1 cellular context compared by ENCODE assay signal in the genomic region with DNA sequence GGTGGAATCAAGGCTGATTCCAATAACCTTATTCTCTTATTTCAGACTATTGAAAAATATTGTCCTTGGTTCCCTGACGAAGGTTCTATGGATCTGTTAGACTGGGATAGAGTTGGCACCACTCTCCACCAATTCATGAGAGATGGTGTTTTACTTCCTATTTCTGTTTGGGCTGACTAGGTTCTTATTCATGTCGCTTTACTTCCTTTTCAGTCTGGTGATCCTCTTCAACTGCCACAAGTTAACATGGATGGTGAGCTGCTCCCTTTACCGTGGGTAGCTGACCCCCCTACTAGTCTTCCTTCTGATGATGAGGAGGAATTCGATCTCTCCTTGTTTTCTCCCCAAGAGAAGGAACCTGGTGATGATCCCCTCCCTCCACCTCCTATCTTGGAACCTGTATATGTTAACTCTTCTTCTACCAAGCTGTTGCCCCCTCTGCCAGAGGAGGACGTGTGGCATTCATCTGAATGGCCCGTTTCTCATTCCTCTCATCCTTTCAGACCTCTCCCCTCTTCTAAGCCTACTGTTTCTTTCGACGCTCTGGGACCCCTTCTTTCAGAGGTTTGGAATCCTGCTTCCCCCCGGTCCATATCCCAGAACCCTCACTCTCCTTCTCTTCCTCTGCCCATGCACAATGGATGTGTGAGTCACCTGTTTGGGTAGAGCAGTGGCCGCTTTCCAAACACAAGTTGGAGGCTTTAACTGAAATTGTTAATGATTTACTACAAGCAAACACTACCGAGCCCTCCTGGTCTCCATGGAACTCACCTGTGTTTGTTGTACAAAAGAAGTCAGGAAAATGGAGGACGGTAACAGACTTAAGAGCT.
A peak's percentile ranks its signal among the peaks of the same experiment; 100 is the strongest.
TF ChIP-seq lines count a peak whose summit lies in the region.

No MANE protein-coding gene starts in this region.

TF ChIP-seq in HepG2, 621 proteins besides CTCF, POLR2A, EP300 and RAD21 (continues in another document):
- no peak for TF ChIP-seq SP5 (CRISPR knock-in tag; IDR thresholded peaks at IDR 0.05; ENCODE audit: borderline replicate concordance, low read depth)
- TF ChIP-seq DRAP1 (CRISPR knock-in tag; IDR thresholded peaks at IDR 0.05) = peak; percentile 97
- 0 out of 2 replicates have a peak, but pooled peaks have one; percentile 29 for TF ChIP-seq TSC22D2 (CRISPR knock-in tag; IDR thresholded peaks at IDR 0.05; ENCODE audit: borderline replicate concordance)
- TF ChIP-seq, protein P1, sequence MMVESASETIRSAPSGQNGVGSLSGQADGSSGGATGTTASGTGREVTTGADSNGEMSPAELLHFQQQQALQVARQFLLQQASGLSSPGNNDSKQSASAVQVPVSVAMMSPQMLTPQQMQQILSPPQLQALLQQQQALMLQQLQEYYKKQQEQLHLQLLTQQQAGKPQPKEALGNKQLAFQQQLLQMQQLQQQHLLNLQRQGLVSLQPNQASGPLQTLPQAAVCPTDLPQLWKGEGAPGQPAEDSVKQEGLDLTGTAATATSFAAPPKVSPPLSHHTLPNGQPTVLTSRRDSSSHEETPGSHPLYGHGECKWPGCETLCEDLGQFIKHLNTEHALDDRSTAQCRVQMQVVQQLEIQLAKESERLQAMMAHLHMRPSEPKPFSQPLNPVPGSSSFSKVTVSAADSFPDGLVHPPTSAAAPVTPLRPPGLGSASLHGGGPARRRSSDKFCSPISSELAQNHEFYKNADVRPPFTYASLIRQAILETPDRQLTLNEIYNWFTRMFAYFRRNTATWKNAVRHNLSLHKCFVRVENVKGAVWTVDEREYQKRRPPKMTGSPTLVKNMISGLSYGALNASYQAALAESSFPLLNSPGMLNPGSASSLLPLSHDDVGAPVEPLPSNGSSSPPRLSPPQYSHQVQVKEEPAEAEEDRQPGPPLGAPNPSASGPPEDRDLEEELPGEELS (CRISPR knock-in tag; IDR thresholded peaks at IDR 0.05) = peak; percentile 67
- no peak for TF ChIP-seq KLF9 (CRISPR knock-in tag; IDR thresholded peaks at IDR 0.05; ENCODE audit: low read depth)
- peak; percentile 1; the same call in 1 of the 2 replicates for TF ChIP-seq ISL2 (CRISPR knock-in tag; IDR thresholded peaks at IDR 0.05)
- TF ChIP-seq ZNF652 (CRISPR knock-in tag; IDR thresholded peaks at IDR 0.05; ENCODE audit: borderline replicate concordance, low read depth) = peak; percentile 89
- peak; percentile 57; the same call in 1 of the 2 replicates for TF ChIP-seq SPEN (CRISPR knock-in tag; IDR thresholded peaks at IDR 0.05; ENCODE audit: low read depth)
- TF ChIP-seq, protein P2, sequence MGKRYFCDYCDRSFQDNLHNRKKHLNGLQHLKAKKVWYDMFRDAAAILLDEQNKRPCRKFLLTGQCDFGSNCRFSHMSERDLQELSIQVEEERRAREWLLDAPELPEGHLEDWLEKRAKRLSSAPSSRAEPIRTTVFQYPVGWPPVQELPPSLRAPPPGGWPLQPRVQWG (CRISPR knock-in tag; IDR thresholded peaks at IDR 0.05; ENCODE audit: borderline replicate concordance, low read depth) = no peak
- peak; percentile 61 for TF ChIP-seq MAX (IDR thresholded peaks at IDR 0.05)
- no peak for TF ChIP-seq SATB2 (CRISPR knock-in tag; IDR thresholded peaks at IDR 0.05)
- peak; percentile 35; the same call in 1 of the 2 replicates for TF ChIP-seq PPARG (CRISPR knock-in tag; conservative IDR thresholded peaks at IDR 0.05)
- 0 out of 2 replicates have a peak, but pooled peaks have one; percentile 68 for TF ChIP-seq MEIS1 (CRISPR knock-in tag; IDR thresholded peaks at IDR 0.05; ENCODE audit: borderline replicate concordance)
- TF ChIP-seq, protein P3, sequence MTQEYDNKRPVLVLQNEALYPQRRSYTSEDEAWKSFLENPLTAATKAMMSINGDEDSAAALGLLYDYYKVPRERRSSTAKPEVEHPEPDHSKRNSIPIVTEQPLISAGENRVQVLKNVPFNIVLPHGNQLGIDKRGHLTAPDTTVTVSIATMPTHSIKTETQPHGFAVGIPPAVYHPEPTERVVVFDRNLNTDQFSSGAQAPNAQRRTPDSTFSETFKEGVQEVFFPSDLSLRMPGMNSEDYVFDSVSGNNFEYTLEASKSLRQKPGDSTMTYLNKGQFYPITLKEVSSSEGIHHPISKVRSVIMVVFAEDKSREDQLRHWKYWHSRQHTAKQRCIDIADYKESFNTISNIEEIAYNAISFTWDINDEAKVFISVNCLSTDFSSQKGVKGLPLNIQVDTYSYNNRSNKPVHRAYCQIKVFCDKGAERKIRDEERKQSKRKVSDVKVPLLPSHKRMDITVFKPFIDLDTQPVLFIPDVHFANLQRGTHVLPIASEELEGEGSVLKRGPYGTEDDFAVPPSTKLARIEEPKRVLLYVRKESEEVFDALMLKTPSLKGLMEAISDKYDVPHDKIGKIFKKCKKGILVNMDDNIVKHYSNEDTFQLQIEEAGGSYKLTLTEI (CRISPR knock-in tag; conservative IDR thresholded peaks at IDR 0.05) = no peak
- peak; percentile 68 for TF ChIP-seq FOXA3 (CRISPR knock-in tag; IDR thresholded peaks at IDR 0.05)
- TF ChIP-seq ZNF205 (CRISPR knock-in tag; IDR thresholded peaks at IDR 0.05) = peak; percentile 73; the same call in 1 of the 2 replicates
- TF ChIP-seq MED8 (CRISPR knock-in tag; IDR thresholded peaks at IDR 0.05; ENCODE audit: insufficient replicate concordance) = no peak
- TF ChIP-seq, protein P4, sequence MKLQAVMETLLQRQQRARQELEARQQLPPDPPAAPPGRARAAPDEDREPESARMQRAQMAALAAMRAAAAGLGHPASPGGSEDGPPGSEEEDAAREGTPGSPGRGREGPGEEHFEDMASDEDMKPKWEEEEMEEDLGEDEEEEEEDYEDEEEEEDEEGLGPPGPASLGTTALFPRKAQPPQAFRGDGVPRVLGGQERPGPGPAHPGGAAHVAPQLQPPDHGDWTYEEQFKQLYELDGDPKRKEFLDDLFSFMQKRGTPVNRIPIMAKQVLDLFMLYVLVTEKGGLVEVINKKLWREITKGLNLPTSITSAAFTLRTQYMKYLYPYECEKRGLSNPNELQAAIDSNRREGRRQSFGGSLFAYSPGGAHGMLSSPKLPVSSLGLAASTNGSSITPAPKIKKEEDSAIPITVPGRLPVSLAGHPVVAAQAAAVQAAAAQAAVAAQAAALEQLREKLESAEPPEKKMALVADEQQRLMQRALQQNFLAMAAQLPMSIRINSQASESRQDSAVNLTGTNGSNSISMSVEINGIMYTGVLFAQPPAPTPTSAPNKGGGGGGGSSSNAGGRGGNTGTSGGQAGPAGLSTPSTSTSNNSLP (IDR thresholded peaks at IDR 0.05; ENCODE audit: low read depth, low read length) = 0 out of 2 replicates have a peak, but pooled peaks have one; percentile 24
- peak; percentile 81 for TF ChIP-seq KDM6A (CRISPR knock-in tag; IDR thresholded peaks at IDR 0.05; ENCODE audit: low read depth)
- TF ChIP-seq ZNF775 (CRISPR knock-in tag; IDR thresholded peaks at IDR 0.05; ENCODE audit: borderline replicate concordance) = no peak
- TF ChIP-seq ZMYM4 (CRISPR knock-in tag; IDR thresholded peaks at IDR 0.05) = peak; percentile 93
- no peak for TF ChIP-seq MAFG (CRISPR knock-in tag; IDR thresholded peaks at IDR 0.05)
- peak; percentile 34 to 58; a peak in 2 of 4 replicates for TF ChIP-seq HMGXB4 (CRISPR knock-in tag; IDR thresholded peaks at IDR 0.05; ENCODE audit: borderline replicate concordance in 1 of 2, low read depth in 1 of 2)
- TF ChIP-seq, protein P5, sequence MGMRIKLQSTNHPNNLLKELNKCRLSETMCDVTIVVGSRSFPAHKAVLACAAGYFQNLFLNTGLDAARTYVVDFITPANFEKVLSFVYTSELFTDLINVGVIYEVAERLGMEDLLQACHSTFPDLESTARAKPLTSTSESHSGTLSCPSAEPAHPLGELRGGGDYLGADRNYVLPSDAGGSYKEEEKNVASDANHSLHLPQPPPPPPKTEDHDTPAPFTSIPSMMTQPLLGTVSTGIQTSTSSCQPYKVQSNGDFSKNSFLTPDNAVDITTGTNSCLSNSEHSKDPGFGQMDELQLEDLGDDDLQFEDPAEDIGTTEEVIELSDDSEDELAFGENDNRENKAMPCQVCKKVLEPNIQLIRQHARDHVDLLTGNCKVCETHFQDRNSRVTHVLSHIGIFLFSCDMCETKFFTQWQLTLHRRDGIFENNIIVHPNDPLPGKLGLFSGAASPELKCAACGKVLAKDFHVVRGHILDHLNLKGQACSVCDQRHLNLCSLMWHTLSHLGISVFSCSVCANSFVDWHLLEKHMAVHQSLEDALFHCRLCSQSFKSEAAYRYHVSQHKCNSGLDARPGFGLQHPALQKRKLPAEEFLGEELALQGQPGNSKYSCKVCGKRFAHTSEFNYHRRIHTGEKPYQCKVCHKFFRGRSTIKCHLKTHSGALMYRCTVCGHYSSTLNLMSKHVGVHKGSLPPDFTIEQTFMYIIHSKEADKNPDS (CRISPR knock-in tag; IDR thresholded peaks at IDR 0.05) = 0 out of 2 replicates have a peak, but pooled peaks have one; percentile 44
- TF ChIP-seq ZNF335 (CRISPR knock-in tag; IDR thresholded peaks at IDR 0.05) = peak; percentile 48; the same call in 1 of the 2 replicates
- TF ChIP-seq, protein P6, sequence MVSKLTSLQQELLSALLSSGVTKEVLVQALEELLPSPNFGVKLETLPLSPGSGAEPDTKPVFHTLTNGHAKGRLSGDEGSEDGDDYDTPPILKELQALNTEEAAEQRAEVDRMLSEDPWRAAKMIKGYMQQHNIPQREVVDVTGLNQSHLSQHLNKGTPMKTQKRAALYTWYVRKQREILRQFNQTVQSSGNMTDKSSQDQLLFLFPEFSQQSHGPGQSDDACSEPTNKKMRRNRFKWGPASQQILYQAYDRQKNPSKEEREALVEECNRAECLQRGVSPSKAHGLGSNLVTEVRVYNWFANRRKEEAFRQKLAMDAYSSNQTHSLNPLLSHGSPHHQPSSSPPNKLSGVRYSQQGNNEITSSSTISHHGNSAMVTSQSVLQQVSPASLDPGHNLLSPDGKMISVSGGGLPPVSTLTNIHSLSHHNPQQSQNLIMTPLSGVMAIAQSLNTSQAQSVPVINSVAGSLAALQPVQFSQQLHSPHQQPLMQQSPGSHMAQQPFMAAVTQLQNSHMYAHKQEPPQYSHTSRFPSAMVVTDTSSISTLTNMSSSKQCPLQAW (CRISPR knock-in tag; IDR thresholded peaks at IDR 0.05) = peak; percentile 100
- TF ChIP-seq HNF4G (IDR thresholded peaks at IDR 0.05; ENCODE audit: borderline replicate concordance, low read depth, low read length) = no peak
- TF ChIP-seq HNF4G (CRISPR knock-in tag; IDR thresholded peaks at IDR 0.05; ENCODE audit: borderline replicate concordance, low read depth) = no peak; the same call in 1 of the 2 replicates
- no peak for TF ChIP-seq AKAP8 (CRISPR knock-in tag; IDR thresholded peaks at IDR 0.05)
- peak; percentile 78 for TF ChIP-seq ASH2L (IDR thresholded peaks at IDR 0.05; ENCODE audit: insufficient read length, low read depth, low read length)
- peak; percentile 62 for TF ChIP-seq DMAP1 (CRISPR knock-in tag; IDR thresholded peaks at IDR 0.05)
- TF ChIP-seq UBTF (CRISPR knock-in tag; IDR thresholded peaks at IDR 0.05) = no peak
- TF ChIP-seq, protein P7, sequence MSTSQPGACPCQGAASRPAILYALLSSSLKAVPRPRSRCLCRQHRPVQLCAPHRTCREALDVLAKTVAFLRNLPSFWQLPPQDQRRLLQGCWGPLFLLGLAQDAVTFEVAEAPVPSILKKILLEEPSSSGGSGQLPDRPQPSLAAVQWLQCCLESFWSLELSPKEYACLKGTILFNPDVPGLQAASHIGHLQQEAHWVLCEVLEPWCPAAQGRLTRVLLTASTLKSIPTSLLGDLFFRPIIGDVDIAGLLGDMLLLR (CRISPR knock-in tag; IDR thresholded peaks at IDR 0.05) = no peak
- no peak for TF ChIP-seq ZNF543 (CRISPR knock-in tag; IDR thresholded peaks at IDR 0.05)
- TF ChIP-seq ZNF280B (CRISPR knock-in tag; IDR thresholded peaks at IDR 0.05; ENCODE audit: borderline replicate concordance) = no peak
- 0 out of 2 replicates have a peak, but pooled peaks have one; percentile 23 for TF ChIP-seq MTF2 (CRISPR knock-in tag; IDR thresholded peaks at IDR 0.05; ENCODE audit: borderline replicate concordance)
- TF ChIP-seq SMYD3 (CRISPR knock-in tag; IDR thresholded peaks at IDR 0.05) = peak; percentile 80; the same call in 1 of the 2 replicates
